ENCODE assay signal across 8 cellular contexts in the genomic region with DNA sequence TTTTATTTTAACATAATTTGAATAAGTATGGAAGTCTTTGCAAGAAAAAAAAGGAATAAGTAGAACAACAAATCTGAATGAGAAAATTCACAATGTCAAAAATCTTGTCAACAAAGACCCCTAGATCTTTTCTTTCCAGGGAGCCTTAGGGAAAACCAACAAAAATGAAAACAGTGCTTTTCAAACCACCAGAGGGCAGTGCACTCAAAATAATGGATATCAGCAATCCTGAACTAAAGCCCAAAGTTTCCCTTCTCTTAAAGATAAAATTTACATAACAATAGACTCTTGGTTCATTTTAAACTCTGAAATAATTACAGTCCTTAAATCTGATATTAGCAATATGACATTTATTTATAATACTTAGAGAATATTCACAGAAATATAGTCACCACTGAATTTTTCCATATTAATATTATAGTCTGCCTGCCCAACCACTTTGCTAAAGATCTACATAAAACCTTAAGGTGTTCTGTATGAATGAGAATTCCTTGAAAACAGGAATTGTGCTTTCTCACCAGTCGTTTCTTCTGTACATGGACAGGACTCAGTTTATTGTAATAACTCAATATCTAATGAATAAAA.
DNase-seq lines count a peak whose midpoint lies in the region; ATAC-seq and TF ChIP-seq lines count a peak whose summit lies in the region.

No MANE protein-coding gene starts in this region.

- H3K4me3 Mint-ChIP-seq in activated CD4-positive, alpha-beta T cell treated with anti-CD3 and anti-CD28 coated beads for 36 hours, result no peak overlapping the region

- no peaks in the 10 kb centered on the region for H3K27me3 Mint-ChIP-seq in activated CD4-positive, alpha-beta T cell treated with anti-CD3 and anti-CD28 coated beads for 36 hours

- peaks cover 4% of the 10 kb centered on the region for H3K9me3 Mint-ChIP-seq in activated CD4-positive, alpha-beta T cell treated with anti-CD3 and anti-CD28 coated beads for 36 hours (ENCODE audit: low read depth)

- H3K27ac Mint-ChIP-seq in activated CD4-positive, alpha-beta T cell treated with anti-CD3 and anti-CD28 coated beads for 36 hours, result no peak overlapping the region

- H3K4me3 ChIP-seq in fibroblast of the aortic adventitia (ENCODE audit: low read depth, low read length), result no peak overlapping the region

- CTCF ChIA-PET in activated CD4-positive, alpha-beta T cell treated with anti-CD3 and anti-CD28 coated beads for 36 hours (lab: Charles Lee), result no interaction called here

- POLR2A ChIA-PET in activated CD4-positive, alpha-beta T cell treated with anti-CD3 and anti-CD28 coated beads for 36 hours (lab: Charles Lee), result no interaction called here

- no peak for ATAC-seq in activated CD4-positive, alpha-beta T cell treated with anti-CD3 and anti-CD28 coated beads for 36 hours
- ATAC-seq in GM21717 (IDR thresholded peaks at IDR 0.05; ENCODE audit: unreplicated experiment) (no peak), GM18505 (IDR thresholded peaks at IDR 0.05; ENCODE audit: unreplicated experiment) (no peak)

- in situ Hi-C loops in SK-MEL-5 (cut with HindIII; ENCODE audit: low pct_unique_long_range_greater_than_20kb, low sequenced_read_pairs), result no loop called here

- TF ChIP-seq CTCF in LNCAP (IDR thresholded peaks at IDR 0.05) (peak; percentile 62), fibroblast of the aortic adventitia (IDR thresholded peaks at IDR 0.05; ENCODE audit: insufficient read depth, low read length) (peak; percentile 60)

- peak; percentile 9 for DNase-seq in activated CD4-positive, alpha-beta T cell treated with anti-CD3 and anti-CD28 coated beads for 36 hours
- DNase-seq in activated CD4-positive, alpha-beta T cell treated with anti-CD3 and anti-CD28 coated beads, Interleukin-2, amount 50 U/mL, for 1 hour, result no peak
- DNase-seq in SK-MEL-5 (ENCODE audit: low read depth, low spot score) (peak; percentile 60), fibroblast of the aortic adventitia (ENCODE audit: low read depth) (peak; percentile 76), putamen (ENCODE audit: low spot score) (peak; percentile 17)

- intact Hi-C loops in activated CD4-positive, alpha-beta T cell treated with anti-CD3 and anti-CD28 coated beads for 36 hours (cut with DNase I, micrococcal nuclease), result loop anchor here (2.0 to 5.0 kb wide), 4 partner anchors 74 to 612 kb away; no protein-coding TSS in a partner anchor

- no peaks in the 10 kb centered on the region for H3K4me1 Mint-ChIP-seq in activated CD4-positive, alpha-beta T cell treated with anti-CD3 and anti-CD28 coated beads for 36 hours

- H3K36me3 Mint-ChIP-seq in activated CD4-positive, alpha-beta T cell treated with anti-CD3 and anti-CD28 coated beads for 36 hours (ENCODE audit: low read depth), result no peaks in the 10 kb centered on the region

- no peak for TF ChIP-seq POLR2A in GM18505 (IDR thresholded peaks at IDR 0.05; ENCODE audit: borderline replicate concordance, extremely low read depth, insufficient read depth, insufficient read length)
